1 cellular context compared by ENCODE assay signal in the genomic region with DNA sequence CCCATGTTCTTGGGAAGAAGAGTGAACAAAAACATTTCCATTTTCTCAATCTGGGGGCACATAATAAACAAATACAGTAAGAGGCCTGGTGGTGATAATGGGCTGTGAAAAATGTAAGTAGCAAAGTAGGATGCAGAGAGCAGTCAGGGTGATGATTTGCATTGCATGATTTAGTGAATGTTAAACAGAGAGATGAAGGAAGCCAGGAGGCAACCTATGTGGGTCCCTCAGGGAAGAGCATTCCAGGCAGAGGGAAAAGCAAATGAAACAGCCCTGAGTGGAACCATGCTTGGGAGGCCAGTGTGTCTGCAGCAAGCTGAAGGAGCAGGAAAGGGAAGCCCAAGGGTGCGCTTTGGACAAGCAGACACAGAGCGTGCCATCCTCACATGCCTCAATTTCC.
TF ChIP-seq lines count a peak whose summit lies in the region.

No MANE protein-coding gene starts in this region.

TF ChIP-seq in H1, 55 proteins besides CTCF, POLR2A, EP300 and RAD21:
- TF ChIP-seq ZNF274 (IDR thresholded peaks at IDR 0.05; ENCODE audit: borderline replicate concordance, extremely low read depth, low read length): no peak
- TF ChIP-seq CBX5 (IDR thresholded peaks at IDR 0.05; ENCODE audit: low read depth, low read length): no peak
- TF ChIP-seq KDM4A (IDR thresholded peaks at IDR 0.05; ENCODE audit: low read depth, low read length, severe bottlenecking): no peak
- no peak for TF ChIP-seq FOSL1 (IDR thresholded peaks at IDR 0.05; ENCODE audit: insufficient read depth, low read depth, low read length)
- no peak for TF ChIP-seq SIRT6 (IDR thresholded peaks at IDR 0.05; ENCODE audit: low read length)
- TF ChIP-seq EGR1 (IDR thresholded peaks at IDR 0.05; ENCODE audit: borderline replicate concordance, low read depth, low read length): no peak
- no peak for TF ChIP-seq RNF2 (IDR thresholded peaks at IDR 0.05; ENCODE audit: borderline replicate concordance, low read depth, low read length, missing control alignments, poor library complexity, severe bottlenecking)
- no peak for TF ChIP-seq JUND (IDR thresholded peaks at IDR 0.05; ENCODE audit: low read length)
- no peak for TF ChIP-seq GABPA (IDR thresholded peaks at IDR 0.05; ENCODE audit: borderline replicate concordance, insufficient read depth, low read length)
- no peak for TF ChIP-seq CEBPB (IDR thresholded peaks at IDR 0.05; ENCODE audit: low read depth, low read length)
- no peak for TF ChIP-seq GTF2F1 (IDR thresholded peaks at IDR 0.05; ENCODE audit: borderline replicate concordance, low read depth, low read length)
- TF ChIP-seq SP1 (IDR thresholded peaks at IDR 0.05; ENCODE audit: low read depth, low read length): no peak
- TF ChIP-seq, protein P1, sequence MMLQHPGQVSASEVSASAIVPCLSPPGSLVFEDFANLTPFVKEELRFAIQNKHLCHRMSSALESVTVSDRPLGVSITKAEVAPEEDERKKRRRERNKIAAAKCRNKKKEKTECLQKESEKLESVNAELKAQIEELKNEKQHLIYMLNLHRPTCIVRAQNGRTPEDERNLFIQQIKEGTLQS (IDR thresholded peaks at IDR 0.05; ENCODE audit: insufficient read depth, low read depth, low read length): no peak
- TF ChIP-seq SUZ12 (IDR thresholded peaks at IDR 0.05; ENCODE audit: low read length): no peak
- no peak for TF ChIP-seq HDAC6 (IDR thresholded peaks at IDR 0.05; ENCODE audit: low read depth, low read length)
- TF ChIP-seq, protein P2, sequence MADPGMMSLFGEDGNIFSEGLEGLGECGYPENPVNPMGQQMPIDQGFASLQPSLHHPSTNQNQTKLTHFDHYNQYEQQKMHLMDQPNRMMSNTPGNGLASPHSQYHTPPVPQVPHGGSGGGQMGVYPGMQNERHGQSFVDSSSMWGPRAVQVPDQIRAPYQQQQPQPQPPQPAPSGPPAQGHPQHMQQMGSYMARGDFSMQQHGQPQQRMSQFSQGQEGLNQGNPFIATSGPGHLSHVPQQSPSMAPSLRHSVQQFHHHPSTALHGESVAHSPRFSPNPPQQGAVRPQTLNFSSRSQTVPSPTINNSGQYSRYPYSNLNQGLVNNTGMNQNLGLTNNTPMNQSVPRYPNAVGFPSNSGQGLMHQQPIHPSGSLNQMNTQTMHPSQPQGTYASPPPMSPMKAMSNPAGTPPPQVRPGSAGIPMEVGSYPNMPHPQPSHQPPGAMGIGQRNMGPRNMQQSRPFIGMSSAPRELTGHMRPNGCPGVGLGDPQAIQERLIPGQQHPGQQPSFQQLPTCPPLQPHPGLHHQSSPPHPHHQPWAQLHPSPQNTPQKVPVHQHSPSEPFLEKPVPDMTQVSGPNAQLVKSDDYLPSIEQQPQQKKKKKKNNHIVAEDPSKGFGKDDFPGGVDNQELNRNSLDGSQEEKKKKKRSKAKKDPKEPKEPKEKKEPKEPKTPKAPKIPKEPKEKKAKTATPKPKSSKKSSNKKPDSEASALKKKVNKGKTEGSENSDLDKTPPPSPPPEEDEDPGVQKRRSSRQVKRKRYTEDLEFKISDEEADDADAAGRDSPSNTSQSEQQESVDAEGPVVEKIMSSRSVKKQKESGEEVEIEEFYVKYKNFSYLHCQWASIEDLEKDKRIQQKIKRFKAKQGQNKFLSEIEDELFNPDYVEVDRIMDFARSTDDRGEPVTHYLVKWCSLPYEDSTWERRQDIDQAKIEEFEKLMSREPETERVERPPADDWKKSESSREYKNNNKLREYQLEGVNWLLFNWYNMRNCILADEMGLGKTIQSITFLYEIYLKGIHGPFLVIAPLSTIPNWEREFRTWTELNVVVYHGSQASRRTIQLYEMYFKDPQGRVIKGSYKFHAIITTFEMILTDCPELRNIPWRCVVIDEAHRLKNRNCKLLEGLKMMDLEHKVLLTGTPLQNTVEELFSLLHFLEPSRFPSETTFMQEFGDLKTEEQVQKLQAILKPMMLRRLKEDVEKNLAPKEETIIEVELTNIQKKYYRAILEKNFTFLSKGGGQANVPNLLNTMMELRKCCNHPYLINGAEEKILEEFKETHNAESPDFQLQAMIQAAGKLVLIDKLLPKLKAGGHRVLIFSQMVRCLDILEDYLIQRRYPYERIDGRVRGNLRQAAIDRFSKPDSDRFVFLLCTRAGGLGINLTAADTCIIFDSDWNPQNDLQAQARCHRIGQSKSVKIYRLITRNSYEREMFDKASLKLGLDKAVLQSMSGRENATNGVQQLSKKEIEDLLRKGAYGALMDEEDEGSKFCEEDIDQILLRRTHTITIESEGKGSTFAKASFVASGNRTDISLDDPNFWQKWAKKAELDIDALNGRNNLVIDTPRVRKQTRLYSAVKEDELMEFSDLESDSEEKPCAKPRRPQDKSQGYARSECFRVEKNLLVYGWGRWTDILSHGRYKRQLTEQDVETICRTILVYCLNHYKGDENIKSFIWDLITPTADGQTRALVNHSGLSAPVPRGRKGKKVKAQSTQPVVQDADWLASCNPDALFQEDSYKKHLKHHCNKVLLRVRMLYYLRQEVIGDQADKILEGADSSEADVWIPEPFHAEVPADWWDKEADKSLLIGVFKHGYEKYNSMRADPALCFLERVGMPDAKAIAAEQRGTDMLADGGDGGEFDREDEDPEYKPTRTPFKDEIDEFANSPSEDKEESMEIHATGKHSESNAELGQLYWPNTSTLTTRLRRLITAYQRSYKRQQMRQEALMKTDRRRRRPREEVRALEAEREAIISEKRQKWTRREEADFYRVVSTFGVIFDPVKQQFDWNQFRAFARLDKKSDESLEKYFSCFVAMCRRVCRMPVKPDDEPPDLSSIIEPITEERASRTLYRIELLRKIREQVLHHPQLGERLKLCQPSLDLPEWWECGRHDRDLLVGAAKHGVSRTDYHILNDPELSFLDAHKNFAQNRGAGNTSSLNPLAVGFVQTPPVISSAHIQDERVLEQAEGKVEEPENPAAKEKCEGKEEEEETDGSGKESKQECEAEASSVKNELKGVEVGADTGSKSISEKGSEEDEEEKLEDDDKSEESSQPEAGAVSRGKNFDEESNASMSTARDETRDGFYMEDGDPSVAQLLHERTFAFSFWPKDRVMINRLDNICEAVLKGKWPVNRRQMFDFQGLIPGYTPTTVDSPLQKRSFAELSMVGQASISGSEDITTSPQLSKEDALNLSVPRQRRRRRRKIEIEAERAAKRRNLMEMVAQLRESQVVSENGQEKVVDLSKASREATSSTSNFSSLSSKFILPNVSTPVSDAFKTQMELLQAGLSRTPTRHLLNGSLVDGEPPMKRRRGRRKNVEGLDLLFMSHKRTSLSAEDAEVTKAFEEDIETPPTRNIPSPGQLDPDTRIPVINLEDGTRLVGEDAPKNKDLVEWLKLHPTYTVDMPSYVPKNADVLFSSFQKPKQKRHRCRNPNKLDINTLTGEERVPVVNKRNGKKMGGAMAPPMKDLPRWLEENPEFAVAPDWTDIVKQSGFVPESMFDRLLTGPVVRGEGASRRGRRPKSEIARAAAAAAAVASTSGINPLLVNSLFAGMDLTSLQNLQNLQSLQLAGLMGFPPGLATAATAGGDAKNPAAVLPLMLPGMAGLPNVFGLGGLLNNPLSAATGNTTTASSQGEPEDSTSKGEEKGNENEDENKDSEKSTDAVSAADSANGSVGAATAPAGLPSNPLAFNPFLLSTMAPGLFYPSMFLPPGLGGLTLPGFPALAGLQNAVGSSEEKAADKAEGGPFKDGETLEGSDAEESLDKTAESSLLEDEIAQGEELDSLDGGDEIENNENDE (IDR thresholded peaks at IDR 0.05; ENCODE audit: insufficient replicate concordance, low read length): no peak
- TF ChIP-seq JUN (IDR thresholded peaks at IDR 0.05; ENCODE audit: low read depth, low read length): no peak
- no peak for TF ChIP-seq EZH2 (IDR thresholded peaks at IDR 0.05; ENCODE audit: low read depth, low read length, severe bottlenecking)
- no peak for TF ChIP-seq SIN3A (conservative IDR thresholded peaks at IDR 0.05 in 1 of 2, IDR thresholded peaks at IDR 0.05 in 1 of 2; ENCODE audit: low read depth in 1 of 2, low read length in 2 of 2)
